7 cellular contexts compared by ENCODE assay signal in the genomic region with DNA sequence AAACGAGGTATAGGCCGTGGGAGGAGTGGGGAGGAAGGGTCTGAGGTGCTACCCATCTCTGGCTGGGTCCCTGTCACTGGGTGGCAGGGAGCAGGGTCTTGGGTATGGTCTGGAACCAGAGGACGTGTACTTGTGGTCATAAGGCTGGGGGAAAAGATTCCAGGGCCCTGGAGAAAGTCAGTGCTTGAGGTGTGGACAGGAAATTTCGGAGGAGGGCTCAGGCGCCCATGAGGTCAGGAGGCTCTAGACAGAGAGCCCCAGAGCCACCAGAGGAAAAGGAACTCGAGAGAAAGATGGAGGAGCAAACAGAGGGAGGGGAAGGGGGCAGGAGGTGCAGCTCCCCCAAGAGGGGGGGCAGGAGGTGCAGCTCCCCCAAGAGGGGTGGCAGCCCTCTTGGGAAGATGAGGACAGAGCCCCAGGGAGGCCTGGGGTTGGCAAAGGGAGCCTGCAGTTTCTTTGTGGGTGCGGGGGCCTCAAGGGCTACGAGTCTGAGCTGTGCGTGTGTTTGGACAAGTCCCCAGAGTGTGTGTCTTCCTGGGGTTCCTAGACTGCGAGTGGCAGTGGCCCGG. TPM values are rescaled to one million over a fixed set of nuclear protein-coding genes. Genes with fewer than 3 reads are reported as not detected.
DNase-seq lines count a peak whose midpoint lies in the region; ATAC-seq and TF ChIP-seq lines count a peak whose summit lies in the region.

No MANE protein-coding gene starts in this region.

- no peaks in the 10 kb centered on the region; the same call in 2 of the 3 replicates for H3K9me3 Mint-ChIP-seq in GM23338
- no peaks in the 10 kb centered on the region for H3K9me3 Mint-ChIP-seq in stimulated activated effector memory CD8-positive, alpha-beta T cell treated with anti-CD3 and anti-CD28 coated beads, Interleukin-12 subunit alpha, Interleukin-12 subunit beta, amount 100 ng/mL, for 72 hours

- peaks cover 31% of the 10 kb centered on the region for H3K79me2 ChIP-seq in GM23338 (replicated peaks; ENCODE audit: insufficient read depth)

- TF ChIP-seq EP300 in gastroesophageal sphincter (IDR thresholded peaks at IDR 0.05), result no peak

- no peaks in the 10 kb centered on the region; the same call in 2 of the 3 replicates for H3K36me3 Mint-ChIP-seq in GM23338 (ENCODE audit: low read depth)
- H3K36me3 Mint-ChIP-seq in stimulated activated effector memory CD8-positive, alpha-beta T cell treated with anti-CD3 and anti-CD28 coated beads, Interleukin-12 subunit alpha, Interleukin-12 subunit beta, amount 100 ng/mL, for 72 hours, result peaks cover 43% of the 10 kb centered on the region

- peaks cover 12% of the 10 kb centered on the region for H3F3A ChIP-seq in GM23338 (replicated peaks; ENCODE audit: low read depth)

- H3K27me3 ChIP-seq in GM23338 (ENCODE audit: insufficient read depth), result peaks cover 8% of the 10 kb centered on the region; the same call in 1 of the 2 replicates
- no peaks in the 10 kb centered on the region for H3K27me3 ChIP-seq in gastroesophageal sphincter

- peak overlapping the region; percentile 92 for H3K4me3 Mint-ChIP-seq in GM23338
- peak overlapping the region; percentile 91 for H3K4me3 Mint-ChIP-seq in stimulated activated effector memory CD8-positive, alpha-beta T cell treated with anti-CD3 and anti-CD28 coated beads, Interleukin-12 subunit alpha, Interleukin-12 subunit beta, amount 100 ng/mL, for 72 hours

- H3K9me3 ChIP-seq in SK-N-MC (ENCODE audit: low read depth, low read length) (no peaks in the 10 kb centered on the region), gastroesophageal sphincter (no peaks in the 10 kb centered on the region)

- ATAC-seq in GM23338 (no peak; the same call in 2 of the 3 replicates), gastroesophageal sphincter (no peak)
- ATAC-seq in stimulated activated effector memory CD8-positive, alpha-beta T cell treated with anti-CD3 and anti-CD28 coated beads, Interleukin-12 subunit alpha, Interleukin-12 subunit beta, amount 100 ng/mL, for 72 hours, result no peak

- no peaks in the 10 kb centered on the region for H3K9me2 ChIP-seq in GM23338 (ENCODE audit: insufficient read depth)

- peak overlapping the region; percentile 94 for H2AFZ ChIP-seq in GM23338

- H3K27me3 Mint-ChIP-seq in GM23338 (ENCODE audit: insufficient read depth, low read depth, poor library complexity), result peaks cover 29% of the 10 kb centered on the region

- H3K4me2 ChIP-seq in GM23338, result peak overlapping the region; percentile 76

- peak overlapping the region; percentile 81 for H3K4me3 ChIP-seq in GM23338
- peak overlapping the region; percentile 85 for H3K4me3 ChIP-seq in SK-N-MC
- H3K4me3 ChIP-seq in gastroesophageal sphincter, result peak overlapping the region; percentile 66 to 91

- H3K27ac ChIP-seq in GM23338 (ENCODE audit: low read depth) (no peak overlapping the region), SK-N-MC (no peak overlapping the region), gastroesophageal sphincter (peak overlapping the region; percentile 82 to 98 (median 97))

- peak overlapping the region; percentile 63 for H3K9ac ChIP-seq in SK-N-MC (ENCODE audit: insufficient read length)

- TF ChIP-seq POLR2A in gastroesophageal sphincter (IDR thresholded peaks at IDR 0.05), result no peak

- H4K20me1 ChIP-seq in GM23338 (replicated peaks; ENCODE audit: insufficient read depth), result no peaks in the 10 kb centered on the region; the same call in 1 of the 2 replicates

- H3K36me3 ChIP-seq in GM23338 (ENCODE audit: insufficient read depth) (no peaks in the 10 kb centered on the region), SK-N-MC (ENCODE audit: insufficient read depth, low read length) (no peaks in the 10 kb centered on the region), gastroesophageal sphincter (peaks cover 0 to 26% of the 10 kb centered on the region in 2 donors)

- 49 to 60% methylated on average over 5 to 8 of the region's 11 CpGs for WGBS in gastroesophageal sphincter (ENCODE audit: low coverage in 1 of 2), 2 donors

- TF ChIP-seq CTCF in GM23338 (conservative IDR thresholded peaks at IDR 0.05; ENCODE audit: low read depth in 2 of 2), result peak in 1 of 2 experiments; percentile 73; a peak in 2 of 4 replicates
- no peak for TF ChIP-seq CTCF in gastroesophageal sphincter (IDR thresholded peaks at IDR 0.05)

- H3K4me1 Mint-ChIP-seq in GM23338, result peaks cover 22% of the 10 kb centered on the region
- H3K4me1 Mint-ChIP-seq in stimulated activated effector memory CD8-positive, alpha-beta T cell treated with anti-CD3 and anti-CD28 coated beads, Interleukin-12 subunit alpha, Interleukin-12 subunit beta, amount 100 ng/mL, for 72 hours, result peaks cover 46% of the 10 kb centered on the region

- peaks cover 14% of the 10 kb centered on the region for H3K4me1 ChIP-seq in GM23338 (ENCODE audit: insufficient read depth)
- peaks cover 0 to 53% (median 15%) of the 10 kb centered on the region in 3 donors for H3K4me1 ChIP-seq in gastroesophageal sphincter

- peak; percentile 14 for DNase-seq in GM23338 (ENCODE audit: low spot score)
- DNase-seq in SK-N-MC (ENCODE audit: low read depth, low spot score), result no peak
- no peak for DNase-seq in stimulated activated effector memory CD8-positive, alpha-beta T cell treated with anti-CD3 and anti-CD28 coated beads, Interleukin-12 subunit alpha, Interleukin-12 subunit beta, amount 100 ng/mL, for 72 hours (ENCODE audit: low spot score in 2 of 2)
- DNase-seq in germinal center (ENCODE audit: low spot score), result no peak
- no peak for DNase-seq in foreskin melanocyte
- DNase-seq in activated CD4-positive, alpha-beta T cell treated with anti-CD3 and anti-CD28 coated beads, Interleukin-2, amount 50 U/mL, for 1 hour, result no peak

- H3K27ac Mint-ChIP-seq in GM23338, result peak overlapping the region; percentile 78; the same call in 1 of the 2 replicates
- peak overlapping the region; percentile 98 for H3K27ac Mint-ChIP-seq in stimulated activated effector memory CD8-positive, alpha-beta T cell treated with anti-CD3 and anti-CD28 coated beads, Interleukin-12 subunit alpha, Interleukin-12 subunit beta, amount 100 ng/mL, for 72 hours

TF ChIP-seq in GM23338, 12 proteins besides CTCF, POLR2A, EP300 and RAD21:
- TF ChIP-seq STAT1 (IDR thresholded peaks at IDR 0.05; ENCODE audit: unreplicated experiment) (no peak), NANOG (IDR thresholded peaks at IDR 0.05; ENCODE audit: borderline replicate concordance) (no peak), EZH2phosphoT487 (IDR thresholded peaks at IDR 0.05; ENCODE audit: unreplicated experiment) (no peak), POLR2AphosphoS5 (IDR thresholded peaks at IDR 0.05; ENCODE audit: low read depth) (no peak), CREB1 (CRISPR knock-in tag; IDR thresholded peaks at IDR 0.05; ENCODE audit: low read depth) (no peak), JUNB (IDR thresholded peaks at IDR 0.05; ENCODE audit: unreplicated experiment) (no peak)
- TF ChIP-seq, protein P1, sequence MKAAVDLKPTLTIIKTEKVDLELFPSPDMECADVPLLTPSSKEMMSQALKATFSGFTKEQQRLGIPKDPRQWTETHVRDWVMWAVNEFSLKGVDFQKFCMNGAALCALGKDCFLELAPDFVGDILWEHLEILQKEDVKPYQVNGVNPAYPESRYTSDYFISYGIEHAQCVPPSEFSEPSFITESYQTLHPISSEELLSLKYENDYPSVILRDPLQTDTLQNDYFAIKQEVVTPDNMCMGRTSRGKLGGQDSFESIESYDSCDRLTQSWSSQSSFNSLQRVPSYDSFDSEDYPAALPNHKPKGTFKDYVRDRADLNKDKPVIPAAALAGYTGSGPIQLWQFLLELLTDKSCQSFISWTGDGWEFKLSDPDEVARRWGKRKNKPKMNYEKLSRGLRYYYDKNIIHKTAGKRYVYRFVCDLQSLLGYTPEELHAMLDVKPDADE (IDR thresholded peaks at IDR 0.05), result no peak

RNA-seq across cellular contexts. Expression of gene SLC7A6, which starts 0.7 kb away (rescaled TPM):
- 19.7 and 30.9 TPM in 2 replicates for total RNA-seq in GM23338 (2014; rRNA removed; shearing (Covaris generic))
- polyA plus RNA-seq in GM23338 (2016; fragmentation: Nextera tagmentation; extraction: Ambion mirVana), result 15.0 and 16.6 TPM in 2 replicates
- 10 to 100 TPM; 19.1 to 51.5 (median 33.7) TPM for total RNA-seq in gastroesophageal sphincter

RNA-seq across cellular contexts. Expression of gene PLA2G15, which starts 18.5 kb away (rescaled TPM):
- total RNA-seq in GM23338 (2014; rRNA removed; shearing (Covaris generic)), result 14.8 and 14.9 TPM in 2 replicates
- 3.1 TPM in 2 replicates for polyA plus RNA-seq in GM23338 (2016; fragmentation: Nextera tagmentation; extraction: Ambion mirVana)
- 10 to 100 TPM in 3 of 4 donors, 1 to 10 TPM in 1; 4.5 to 18.0 (median 11.7) TPM for total RNA-seq in gastroesophageal sphincter

RNA-seq across cellular contexts. Expression of gene ESRP2, which starts 27.7 kb away (rescaled TPM):
- total RNA-seq in GM23338 (2014; rRNA removed; shearing (Covaris generic)), result 42.7 and 44.0 TPM in 2 replicates
- polyA plus RNA-seq in GM23338 (2016; fragmentation: Nextera tagmentation; extraction: Ambion mirVana), result 16.2 TPM in 2 replicates
- total RNA-seq in gastroesophageal sphincter, result 1 to 10 TPM in 1 of 4 donors, under 1 TPM in 1, not detected in 2; 0.13 to 2.9 TPM

RNA-seq across cellular contexts. Expression of gene SLC7A6OS, which starts 47.1 kb away (rescaled TPM):
- 16.4 and 16.5 TPM in 2 replicates for total RNA-seq in GM23338 (2014; rRNA removed; shearing (Covaris generic))
- 13.8 and 17.9 TPM in 2 replicates for polyA plus RNA-seq in GM23338 (2016; fragmentation: Nextera tagmentation; extraction: Ambion mirVana)
- total RNA-seq in gastroesophageal sphincter, result 10 to 100 TPM; 10.4 to 18.2 (median 11.2) TPM

RNA-seq across cellular contexts. Expression of gene PRMT7, which starts 47.2 kb away (rescaled TPM):
- total RNA-seq in GM23338 (2014; rRNA removed; shearing (Covaris generic)), result 61.9 and 65.3 TPM in 2 replicates
- polyA plus RNA-seq in GM23338 (2016; fragmentation: Nextera tagmentation; extraction: Ambion mirVana), result 20.2 TPM in 2 replicates
- 10 to 100 TPM; 11.5 to 34.9 (median 27.4) TPM for total RNA-seq in gastroesophageal sphincter

Comparison
In these comparisons a context has a peak if more than half of its experiments do, and no peak if none do; other contexts are left out.
1. H3K27ac ChIP-seq: peak in gastroesophageal sphincter (4 of 4); none in GM23338 (single experiment) and SK-N-MC (single experiment).
2. RNA of gene ESRP2, which starts 27.7 kb away (total RNA-seq): 42.7 to 44.0 TPM in GM23338; 0.13 to 2.9 TPM in gastroesophageal sphincter; every median in the first group is over 10 times any median in the second.
3. Peak in every context shown above with its lines, with median percentiles within 50 percentile points of each other: H3K4me3 ChIP-seq.